Comparison of ENCODE assay signal across 8 cellular contexts in genomic region chr2:31233741-31234689, GRCh38. TPM values are rescaled to one million over a fixed set of nuclear protein-coding genes. Genes with fewer than 3 reads are reported as not detected.
DNase-seq lines count a peak whose midpoint lies in the region; ATAC-seq, FAIRE-seq and TF ChIP-seq lines count a peak whose summit lies in the region.

EHD3 (plus strand) TSS chr2:31234152; CDS start chr2:31234622, 470 bp downstream.

- no peaks in the 10 kb centered on the region for H3K36me3 Mint-ChIP-seq in brain

- peak within 1 kb of the TSS; percentile 84 to 87 (median 85) for H3K4me3 Mint-ChIP-seq in brain

- intact Hi-C loops in gastrocnemius medialis (cut with DNase I; ENCODE audit: low total_unique reads): loop anchor here (1.0 kb wide), 1 partner anchor 99 kb away; no protein-coding TSS in a partner anchor

- H3K4me3 ChIP-seq in GM12864 (ENCODE audit: low read depth, low read length): peak within 1 kb of the TSS; percentile 34
- H3K4me3 ChIP-seq in iPS DF 6.9 (ENCODE audit: low read length): peak within 1 kb of the TSS; percentile 53
- H3K4me3 ChIP-seq in gastrocnemius medialis: peak within 1 kb of the TSS; percentile 56 to 68 (median 64)

- H3K4me1 ChIP-seq in iPS DF 6.9 (ENCODE audit: control insufficient read depth, insufficient read depth, low read length): peaks cover 2% of the 10 kb centered on the region; the same call in 1 of the 2 replicates
- peaks cover 14 to 22% of the 10 kb centered on the region in 2 donors for H3K4me1 ChIP-seq in gastrocnemius medialis

- FAIRE-seq in TTC549 (lab: Jason Lieb, UNC): peak; percentile 87

- no peaks in the 10 kb centered on the region for H3K9me3 Mint-ChIP-seq in brain

- ATAC-seq in HG02678 (IDR thresholded peaks at IDR 0.05; ENCODE audit: unreplicated experiment): peak; percentile 99
- peak; percentile 83 to 88 for ATAC-seq in gastrocnemius medialis

- in situ Hi-C loops in gastrocnemius medialis (cut with MboI; ENCODE audit: low sequenced_read_pairs in 4 of 4): loop anchor here (10.0 kb wide), 1 partner anchor 101 kb away; no protein-coding TSS in a partner anchor

- TF ChIP-seq POLR2A in gastrocnemius medialis (IDR thresholded peaks at IDR 0.05): no peak

- no peaks in the 10 kb centered on the region for H3K27me3 Mint-ChIP-seq in brain

- DNase-seq in GM12864 (ENCODE audit: low read depth): no peak
- DNase-seq in NCI-H146 (lab: John Stamatoyannopoulos, UW): peak; percentile 83
- peak; percentile 90 for DNase-seq in iPS DF 6.9 (ENCODE audit: low read depth, low spot score)
- DNase-seq in gastrocnemius medialis: peak; percentile 74 to 76
- DNase-seq in HT-29 (ENCODE audit: low spot score): no peak

- H3K36me3 ChIP-seq in iPS DF 6.9 (ENCODE audit: control insufficient read depth, insufficient read depth, low read length): no peaks in the 10 kb centered on the region
- H3K36me3 ChIP-seq in gastrocnemius medialis: no peaks in the 10 kb centered on the region

- no peak within 1 kb of the TSS for H3K27ac ChIP-seq in iPS DF 6.9 (ENCODE audit: low read length)
- H3K27ac ChIP-seq in gastrocnemius medialis: peak within 1 kb of the TSS; percentile 9 to 41 (median 22)

- peaks cover 62% of the 10 kb centered on the region for H3K4me1 Mint-ChIP-seq in brain

- peak; percentile 38 for TF ChIP-seq CTCF in GM12864 (IDR thresholded peaks at IDR 0.05; ENCODE audit: low read depth, low read length, missing control alignments)
- peak; percentile 58 to 76 for TF ChIP-seq CTCF in brain (conservative IDR thresholded peaks at IDR 0.05)
- TF ChIP-seq CTCF in gastrocnemius medialis (IDR thresholded peaks at IDR 0.05 in 4 of 5, conservative IDR thresholded peaks at IDR 0.05 in 1 of 5): peak; percentile 24 to 62 (median 51)

- no peaks in the 10 kb centered on the region; the same call in 1 of the 2 replicates for H3K27me3 ChIP-seq in iPS DF 6.9 (ENCODE audit: control insufficient read depth, insufficient read depth, low read length)
- no peaks in the 10 kb centered on the region for H3K27me3 ChIP-seq in gastrocnemius medialis

- peak within 1 kb of the TSS; percentile 22 to 84 (median 51) for H3K27ac Mint-ChIP-seq in brain

- WGBS in iPS DF 6.9 (ENCODE audit: insufficient coverage, insufficient read length): no CpG with 5 or more reads among the region's 74 CpGs

- H3K9me3 ChIP-seq in iPS DF 6.9 (ENCODE audit: control insufficient read depth, insufficient read depth, low read length): no peaks in the 10 kb centered on the region
- H3K9me3 ChIP-seq in gastrocnemius medialis: no peaks in the 10 kb centered on the region

RNA-seq across cellular contexts. Expression of gene EHD3, which starts in this region (rescaled TPM):
- polyA plus RNA-seq in brain (ENCODE audit: insufficient read depth, low read depth, low replicate concordance): 14.9 TPM
- total RNA-seq in gastrocnemius medialis: 1 to 10 TPM; 1.5 to 3.1 (median 2.1) TPM
- total RNA-seq in HT-29 (2014; rRNA removed; shearing (Covaris generic)): not detected in 2 replicates

Comparison
In these comparisons a context has a peak if more than half of its experiments do, and no peak if none do; other contexts are left out.
1. DNase-seq: peak in NCI-H146 (single experiment), iPS DF 6.9 (single experiment) and gastrocnemius medialis (2 of 2); none in GM12864 (single experiment) and HT-29 (single experiment).
2. Peak in every context shown above with its lines, with median percentiles within 50 percentile points of each other: H3K4me3 ChIP-seq and CTCF ChIP-seq.